In genomic region chr16:6104423-6104822, GRCh38 we compare ENCODE assay signal across 15 cellular contexts.
DNase-seq lines count a peak whose midpoint lies in the region; ATAC-seq and TF ChIP-seq lines count a peak whose summit lies in the region.
"Had no signal": no experiment of that assay in that cellular context is flagged by ENCODE, and none has a peak within 500 bp of the region (broad histone marks: within the 10 kb centered on the region; RNA-seq: fewer than 3 reads in every experiment).

No MANE protein-coding gene starts in this region.

- H3K27ac ChIP-seq in foreskin keratinocyte (no peak overlapping the region), colonic mucosa (no peak overlapping the region)
- H3K27ac ChIP-seq: BLaER1 had no signal

- H3K4me1 ChIP-seq in foreskin keratinocyte (peaks cover 18% of the 10 kb centered on the region), colonic mucosa (no peaks in the 10 kb centered on the region)
- H3K4me1 ChIP-seq: BLaER1, HAP-1 had no signal

- H3K27me3 ChIP-seq in foreskin keratinocyte (no peaks in the 10 kb centered on the region), colonic mucosa (no peaks in the 10 kb centered on the region)
- H3K27me3 ChIP-seq: BLaER1 had no signal

- TF ChIP-seq CTCF in LNCaP clone FGC (IDR thresholded peaks at IDR 0.05; ENCODE audit: control insufficient read depth, extremely low read depth, insufficient read depth) (no peak), foreskin keratinocyte (conservative IDR thresholded peaks at IDR 0.05) (no peak), colonic mucosa (IDR thresholded peaks at IDR 0.05) (no peak)

- H3K9ac ChIP-seq in colonic mucosa (ENCODE audit: low read depth in 2 of 2, low read length in 2 of 2), result no peak overlapping the region
- H3K9ac ChIP-seq: BLaER1 had no signal

- H3K4me3 ChIP-seq in LNCaP clone FGC (ENCODE audit: low read depth, low read length) (no peak overlapping the region), colonic mucosa (no peak overlapping the region)
- H3K4me3 ChIP-seq: BLaER1, HAP-1 had no signal

- peak; percentile 74 for ATAC-seq in foreskin keratinocyte

- intact Hi-C loops in colonic mucosa (cut with DNase I), result no loop called here

- H3K36me3 ChIP-seq in colonic mucosa, result no peaks in the 10 kb centered on the region
- H3K36me3 ChIP-seq: BLaER1, HAP-1 had no signal

- no peaks in the 10 kb centered on the region for H3K9me3 ChIP-seq in colonic mucosa
- H3K9me3 ChIP-seq: BLaER1, HAP-1 had no signal

- DNase-seq in EH (ENCODE audit: low read depth) (peak; percentile 54), LNCaP clone FGC (ENCODE audit: low read depth) (peak; percentile 18), RPMI7951 (ENCODE audit: low read depth) (peak; percentile 66), foreskin keratinocyte (no peak), ecto neural progenitor cell (ENCODE audit: low spot score) (no peak), NCI-H187 (lab: John Stamatoyannopoulos, UW) (no peak), colonic mucosa (no peak)
- DNase-seq: 8988T; AML-193; CD8-positive, alpha-beta memory T cell; DMS79; EL; IMR-90 had no signal

Comparison
In these comparisons a context has a peak if more than half of its experiments do, and no peak if none do; other contexts are left out.
1. DNase-seq: peak in EH (single experiment), LNCaP clone FGC (single experiment) and RPMI7951 (single experiment); none in foreskin keratinocyte (0 of 2), ecto neural progenitor cell (single experiment), NCI-H187 (0 of 2) and colonic mucosa (single experiment).